ENCODE assay signal across 9 cellular contexts in genomic region chr1:243354511-243355153, GRCh38.
A peak's percentile ranks its signal among the peaks of the same experiment; 100 is the strongest.
DNase-seq lines count a peak whose midpoint lies in the region; ATAC-seq, FAIRE-seq and TF ChIP-seq lines count a peak whose summit lies in the region.
"Had no signal": no experiment of that assay in that cellular context is flagged by ENCODE, and none has a peak within 500 bp of the region (broad histone marks: within the 10 kb centered on the region; RNA-seq: fewer than 3 reads in every experiment).

No MANE protein-coding gene starts in this region.

- no peak for FAIRE-seq in RCC 7860 (lab: Jason Lieb, UNC)

- no peaks in the 10 kb centered on the region for H3K9me3 Mint-ChIP-seq in activated T-cell treated with anti-CD3 and anti-CD28 coated beads, Interleukin-2, amount 50 U/mL, for 4 hours

- peaks cover 18% of the 10 kb centered on the region for H3K4me1 Mint-ChIP-seq in activated T-cell treated with anti-CD3 and anti-CD28 coated beads, Interleukin-2, amount 50 U/mL, for 4 hours (ENCODE audit: low read depth)

- H3K9me3 ChIP-seq in sigmoid colon, result no peaks in the 10 kb centered on the region

- no peak for TF ChIP-seq EP300 in sigmoid colon (IDR thresholded peaks at IDR 0.05)

- intact Hi-C loops in sigmoid colon (cut with DNase I), result no loop called here

- H3K4me1 ChIP-seq in sigmoid colon, result peaks cover 0 to 20% (median 13%) of the 10 kb centered on the region in 4 donors

- H3K4me3 ChIP-seq in sigmoid colon, result peak overlapping the region; percentile 13 to 37 (median 26)

- no peak for TF ChIP-seq CTCF in sigmoid colon (IDR thresholded peaks at IDR 0.05)

- no peak for DNase-seq in activated T-cell treated with anti-CD3 and anti-CD28 coated beads, Interleukin-2, amount 50 U/mL, for 4 hours
- DNase-seq in activated T-cell treated with anti-CD3 and anti-CD28 coated beads for 4 hours (no peak), dermis blood vessel endothelial cell (peak; percentile 41), sigmoid colon (no peak), activated gamma-delta T cell (lab: John Stamatoyannopoulos, UW) (no peak), RCC 7860 (ENCODE audit: low spot score) (no peak), NCI-H146 treated with DMSO at 0.1 percent for 48 hours (lab: John Stamatoyannopoulos, UW; ENCODE audit: unreplicated experiment) (no peak)

- ATAC-seq in activated T-cell treated with anti-CD3 and anti-CD28 coated beads, Interleukin-2, amount 50 U/mL, for 4 hours, result peak; percentile 34 to 41
- ATAC-seq in HG03103 (IDR thresholded peaks at IDR 0.05; ENCODE audit: low read depth, unreplicated experiment), result peak; percentile 65

- H3K36me3 ChIP-seq in sigmoid colon, result peaks cover 0 to 5% (median 0%) of the 10 kb centered on the region in 4 donors

- H3K27me3 ChIP-seq in sigmoid colon, result no peaks in the 10 kb centered on the region

- H3K4me3 Mint-ChIP-seq in activated T-cell treated with anti-CD3 and anti-CD28 coated beads, Interleukin-2, amount 50 U/mL, for 4 hours, result peak overlapping the region; percentile 56

- no peaks in the 10 kb centered on the region for H3K27me3 Mint-ChIP-seq in activated T-cell treated with anti-CD3 and anti-CD28 coated beads, Interleukin-2, amount 50 U/mL, for 4 hours (ENCODE audit: low read depth)

- 41 to 81% methylated on average over 4 of the region's 4 CpGs for WGBS in sigmoid colon, 2 donors

- H3K36me3 Mint-ChIP-seq in activated T-cell treated with anti-CD3 and anti-CD28 coated beads, Interleukin-2, amount 50 U/mL, for 4 hours (ENCODE audit: insufficient read depth), result peaks cover 18% of the 10 kb centered on the region

- TF ChIP-seq POLR2A in sigmoid colon (IDR thresholded peaks at IDR 0.05), result no peak

- peak overlapping the region in 3 of 4 donors; percentile 37 to 58 (median 52) for H3K27ac ChIP-seq in sigmoid colon
- H3K27ac ChIP-seq: C4-2B had no signal
